8 cellular contexts compared by ENCODE assay signal in genomic region chr1:40039757-40040510, GRCh38. TPM values are rescaled to one million over a fixed set of nuclear protein-coding genes. Genes with fewer than 3 reads are reported as not detected.
DNase-seq lines count a peak whose midpoint lies in the region; ATAC-seq and TF ChIP-seq lines count a peak whose summit lies in the region.

No MANE protein-coding gene starts in this region.

- H3F3A ChIP-seq in PC-3 (ENCODE audit: low read length, unreplicated experiment) = no peaks in the 10 kb centered on the region

- TF ChIP-seq CTCF in GM20000 (IDR thresholded peaks at IDR 0.05; ENCODE audit: extremely low read depth, missing control alignments) (no peak), PC-3 (conservative IDR thresholded peaks at IDR 0.05; ENCODE audit: low read depth, low read length) (no peak), esophagus squamous epithelium (IDR thresholded peaks at IDR 0.05) (peak in 1 of 6 experiments; percentile 2)

- peaks cover 21% of the 10 kb centered on the region; the same call in 1 of the 2 replicates for H4K20me1 ChIP-seq in PC-3 (ENCODE audit: low read length)

- H2AFZ ChIP-seq in PC-3 (ENCODE audit: low read length) = peak overlapping the region; percentile 80

- H3K9ac ChIP-seq in PC-3 (ENCODE audit: low read length) = peak overlapping the region; percentile 89

- H3K4me3 ChIP-seq in PC-3 (ENCODE audit: low read length) (peak overlapping the region; percentile 99), esophagus squamous epithelium (peak overlapping the region; percentile 88 to 98 (median 94))
- peak overlapping the region; percentile 99 for H3K4me3 ChIP-seq in naive thymus-derived CD4-positive, alpha-beta T cell (ENCODE audit: low read length)

- peak; percentile 100 for DNase-seq in DMS 273 (lab: John Stamatoyannopoulos, UW; ENCODE audit: unreplicated experiment)
- peak; percentile 84 for DNase-seq in GM20000 (ENCODE audit: low spot score)
- DNase-seq in HS-27A (ENCODE audit: low read depth) = peak; percentile 89
- DNase-seq in PC-3 = peak; percentile 90
- DNase-seq in activated T-cell treated with anti-CD3 and anti-CD28 coated beads, Interleukin-2, amount 50 U/mL, for 4 hours = peak; percentile 30
- DNase-seq in esophagus squamous epithelium (lab: John Stamatoyannopoulos, UW) = peak; percentile 54
- DNase-seq in naive thymus-derived CD4-positive, alpha-beta T cell = peak in 8 of 9 donors; percentile 43 to 77 (median 66)
- DNase-seq in stimulated activated naive CD8-positive, alpha-beta T cell treated with anti-CD3 and anti-CD28 coated beads, Interleukin-15, Interleukin-2, amounts not matched to agents 100 U/mL and 50 U/mL, for 24 hours = peak; percentile 86

- ATAC-seq in PC-3 = peak; percentile 74
- ATAC-seq in activated T-cell treated with anti-CD3 and anti-CD28 coated beads, Interleukin-2, amount 50 U/mL, for 4 hours = peak; percentile 36 to 42
- ATAC-seq in naive thymus-derived CD4-positive, alpha-beta T cell = peak; percentile 39
- peak; percentile 65 for ATAC-seq in stimulated activated naive CD8-positive, alpha-beta T cell treated with anti-CD3 and anti-CD28 coated beads, Interleukin-15, Interleukin-2, amounts not matched to agents 100 U/mL and 50 U/mL, for 24 hours

- H3K27ac Mint-ChIP-seq in naive thymus-derived CD4-positive, alpha-beta T cell = peak overlapping the region; percentile 85 to 99 (median 97)

- H3K36me3 Mint-ChIP-seq in activated T-cell treated with anti-CD3 and anti-CD28 coated beads, Interleukin-2, amount 50 U/mL, for 4 hours (ENCODE audit: insufficient read depth) = peaks cover 15% of the 10 kb centered on the region
- peaks cover 11 to 40% (median 19%) of the 10 kb centered on the region in 5 donors for H3K36me3 Mint-ChIP-seq in naive thymus-derived CD4-positive, alpha-beta T cell

- H3K4me1 Mint-ChIP-seq in activated T-cell treated with anti-CD3 and anti-CD28 coated beads, Interleukin-2, amount 50 U/mL, for 4 hours (ENCODE audit: low read depth) = peaks cover 59% of the 10 kb centered on the region
- peaks cover 46 to 80% (median 68%) of the 10 kb centered on the region in 7 donors for H3K4me1 Mint-ChIP-seq in naive thymus-derived CD4-positive, alpha-beta T cell

- H3K4me1 ChIP-seq in PC-3 (ENCODE audit: insufficient read depth, low read length) = peaks cover 34% of the 10 kb centered on the region
- H3K4me1 ChIP-seq in esophagus squamous epithelium = peaks cover 24 to 74% (median 52%) of the 10 kb centered on the region in 3 donors
- peaks cover 50% of the 10 kb centered on the region in 2 donors for H3K4me1 ChIP-seq in naive thymus-derived CD4-positive, alpha-beta T cell (ENCODE audit: control insufficient read depth in 2 of 2, insufficient read depth in 2 of 2, low read length in 2 of 2)

- no peaks in the 10 kb centered on the region for H3K27me3 Mint-ChIP-seq in activated T-cell treated with anti-CD3 and anti-CD28 coated beads, Interleukin-2, amount 50 U/mL, for 4 hours (ENCODE audit: low read depth)
- H3K27me3 Mint-ChIP-seq in naive thymus-derived CD4-positive, alpha-beta T cell = no peaks in the 10 kb centered on the region

- no peaks in the 10 kb centered on the region for H3K9me3 Mint-ChIP-seq in activated T-cell treated with anti-CD3 and anti-CD28 coated beads, Interleukin-2, amount 50 U/mL, for 4 hours
- peaks cover 0 to 2% (median 0%) of the 10 kb centered on the region in 11 donors for H3K9me3 Mint-ChIP-seq in naive thymus-derived CD4-positive, alpha-beta T cell

- H3K79me2 ChIP-seq in PC-3 (ENCODE audit: low read length) = peaks cover 44% of the 10 kb centered on the region

- no peaks in the 10 kb centered on the region for H3K9me2 ChIP-seq in PC-3 (replicated peaks; ENCODE audit: low read length)

- intact Hi-C loops in PC-3 (cut with micrococcal nuclease) (loop anchor here (2.0 kb wide), 1 partner anchor 19 kb away; no protein-coding TSS in a partner anchor), esophagus squamous epithelium (cut with DNase I) (loop anchor here (10.0 kb wide), 1 partner anchor 55 kb away; no protein-coding TSS in a partner anchor)
- intact Hi-C loops in naive thymus-derived CD4-positive, alpha-beta T cell (cut with micrococcal nuclease) = loop anchor here (1.0 to 10.0 kb wide), 18 partner anchors 9 to 937 kb away; partner anchors contain the start of genes NFYC (in 2 of the 2), RLF (in 2 of the 2), ZMPSTE24 (in 2 of the 2) and CITED4 (in 1 of the 2)

- peak in 3 of 4 donors; percentile 79 to 97 (median 79) for TF ChIP-seq POLR2A in esophagus squamous epithelium (IDR thresholded peaks at IDR 0.05)

- BruUV-seq in PC-3 (replicated peaks; lab: Mats Ljungman, UMichigan) = TSS peak; percentile 78

- H3K27me3 ChIP-seq in PC-3 (ENCODE audit: low read length) = no peaks in the 10 kb centered on the region
- H3K27me3 ChIP-seq in esophagus squamous epithelium = no peaks in the 10 kb centered on the region
- no peaks in the 10 kb centered on the region for H3K27me3 ChIP-seq in naive thymus-derived CD4-positive, alpha-beta T cell (ENCODE audit: control insufficient read depth in 2 of 2, insufficient read depth in 2 of 2, low read length in 2 of 2)

- H3K9me3 ChIP-seq in PC-3 (ENCODE audit: low read length) (no peaks in the 10 kb centered on the region), esophagus squamous epithelium (no peaks in the 10 kb centered on the region)
- H3K9me3 ChIP-seq in naive thymus-derived CD4-positive, alpha-beta T cell (ENCODE audit: control insufficient read depth in 2 of 3, low read length in 3 of 3) = no peaks in the 10 kb centered on the region

- WGBS in esophagus squamous epithelium, 2 donors = 0% methylated on average over 12 of the region's 52 CpGs; no CpG with 5 or more reads in 1 of the 2 donors

- H3K4me2 ChIP-seq in PC-3 (ENCODE audit: low read length) = peak overlapping the region; percentile 90

- H3K27ac ChIP-seq in PC-3 (ENCODE audit: low read length) (peak overlapping the region; percentile 87), esophagus squamous epithelium (peak overlapping the region; percentile 90 to 100 (median 98))
- H3K27ac ChIP-seq in naive thymus-derived CD4-positive, alpha-beta T cell (ENCODE audit: low read depth, low read length) = peak overlapping the region; percentile 91

- POLR2A ChIA-PET in PC-3 (lab: Charles Lee; ENCODE audit: unreplicated experiment) = interaction anchor here (0.5 to 0.7 kb wide), 5 partner anchors 13 to 879 kb away, joined by 3 to 11 read pairs (median 7); no protein-coding TSS in a partner anchor
- POLR2A ChIA-PET in naive thymus-derived CD4-positive, alpha-beta T cell (lab: Charles Lee) = interaction anchor here (0.6 to 17.8 kb wide), 13 partner anchors 9 to 651 kb away, joined by 3 to 306 read pairs (median 3); partner anchors contain the start of genes ZFP69B and ZMPSTE24

- H3K36me3 ChIP-seq in PC-3 (ENCODE audit: low read depth, low read length) (peaks cover 9% of the 10 kb centered on the region; the same call in 1 of the 2 replicates), esophagus squamous epithelium (peaks cover 0 to 10% (median 0%) of the 10 kb centered on the region in 3 donors)
- H3K36me3 ChIP-seq in naive thymus-derived CD4-positive, alpha-beta T cell (ENCODE audit: control insufficient read depth in 2 of 3, insufficient read depth in 3 of 3, low read length in 3 of 3) = peaks cover 0 to 8% (median 0%) of the 10 kb centered on the region in 3 experiments

- H3K4me3 Mint-ChIP-seq in activated T-cell treated with anti-CD3 and anti-CD28 coated beads, Interleukin-2, amount 50 U/mL, for 4 hours = peak overlapping the region; percentile 98
- H3K4me3 Mint-ChIP-seq in naive thymus-derived CD4-positive, alpha-beta T cell = peak overlapping the region; percentile 90 to 99 (median 98)

- CTCF ChIA-PET in PC-3 (lab: Charles Lee) = interaction anchor here (0.5 to 2.0 kb wide), 5 partner anchors 22 to 139 kb away, joined by 3 to 13 read pairs (median 3); no protein-coding TSS in a partner anchor
- CTCF ChIA-PET in naive thymus-derived CD4-positive, alpha-beta T cell (lab: Charles Lee) = interaction anchor here (0.5 to 1.5 kb wide), 8 partner anchors 11 to 66 kb away, joined by 3 to 5 read pairs (median 4); no protein-coding TSS in a partner anchor

RNA-seq across cellular contexts. Expression of gene CAP1, which starts 0.6 kb away (rescaled TPM):
- total RNA-seq in PC-3 (2014; rRNA removed) (214 and 243 TPM in 2 replicates), esophagus squamous epithelium (100 to 1,000 TPM; 157 to 282 (median 227) TPM)
- 100 to 1,000 TPM; 349 to 426 (median 389) TPM for total RNA-seq in activated T-cell treated with anti-CD3 and anti-CD28 coated beads, Interleukin-2, amount 50 U/mL, for 4 hours
- total RNA-seq in naive thymus-derived CD4-positive, alpha-beta T cell = 100 to 1,000 TPM; 176 to 683 (median 282) TPM
- 100 to 1,000 TPM; 519 to 668 TPM for polyA plus RNA-seq in naive thymus-derived CD4-positive, alpha-beta T cell

RNA-seq across cellular contexts. Expression of gene PPT1, which starts 57.1 kb away (rescaled TPM):
- total RNA-seq in PC-3 (2014; rRNA removed) (63.9 and 72.9 TPM in 2 replicates), esophagus squamous epithelium (10 to 100 TPM; 27.2 to 43.9 (median 37.6) TPM)
- total RNA-seq in activated T-cell treated with anti-CD3 and anti-CD28 coated beads, Interleukin-2, amount 50 U/mL, for 4 hours = 100 to 1,000 TPM in 2 of 3 donors, 10 to 100 TPM in 1; 96.8 to 118 (median 109) TPM
- 100 to 1,000 TPM in 2 of 5 experiments, 10 to 100 TPM in 3; 51.8 to 114 (median 62.6) TPM for total RNA-seq in naive thymus-derived CD4-positive, alpha-beta T cell
- 100 to 1,000 TPM; 240 to 264 TPM for polyA plus RNA-seq in naive thymus-derived CD4-positive, alpha-beta T cell

Comparison
In these comparisons a context has a peak if more than half of its experiments do, and no peak if none do; other contexts are left out.
1. Peak in every context shown above with its lines: DNase-seq, ATAC-seq, H3K4me3 ChIP-seq and H3K27ac ChIP-seq.
2. DNase-seq: peak in every context shown above with its lines; median percentile 100 in DMS 273; 90 in PC-3; 89 in HS-27A; 86 in stimulated activated naive CD8-positive, alpha-beta T cell treated with anti-CD3 and anti-CD28 coated beads, Interleukin-15, Interleukin-2, amounts not matched to agents 100 U/mL and 50 U/mL, for 24 hours; 84 in GM20000; 66 in naive thymus-derived CD4-positive, alpha-beta T cell; 54 in esophagus squamous epithelium; 30 in activated T-cell treated with anti-CD3 and anti-CD28 coated beads, Interleukin-2, amount 50 U/mL, for 4 hours.